Comparison of ENCODE assay signal across 8 cellular contexts in genomic region chr4:83771113-83771705, GRCh38.
A peak's percentile ranks its signal among the peaks of the same experiment; 100 is the strongest.
DNase-seq lines count a peak whose midpoint lies in the region; ATAC-seq and TF ChIP-seq lines count a peak whose summit lies in the region.

No MANE protein-coding gene starts in this region.

- TF ChIP-seq CTCF in astrocyte of the spinal cord (IDR thresholded peaks at IDR 0.05; ENCODE audit: low read depth, low read length) = peak; percentile 94

- H3K4me3 ChIP-seq in astrocyte of the spinal cord (ENCODE audit: low read depth, low read length) = no peak overlapping the region

- in situ Hi-C loops in ACHN (cut with HindIII; ENCODE audit: low pct_ligation_motif_present, low pct_unique_long_range_greater_than_20kb, low sequenced_read_pairs) (no loop called here), astrocyte of the spinal cord (cut with HindIII; ENCODE audit: low sequenced_read_pairs) (no loop called here)

- ATAC-seq in GM18502 (IDR thresholded peaks at IDR 0.05; ENCODE audit: poor library complexity, unreplicated experiment) (peak; percentile 67), GM19035 (IDR thresholded peaks at IDR 0.05; ENCODE audit: unreplicated experiment) (no peak), GM21825 (IDR thresholded peaks at IDR 0.05; ENCODE audit: unreplicated experiment) (no peak)

- DNase-seq in ACHN = peak; percentile 66
- DNase-seq in NAMALWA (ENCODE audit: low spot score) = peak; percentile 45
- peak; percentile 72 for DNase-seq in astrocyte of the spinal cord (ENCODE audit: low read depth, low spot score)
- DNase-seq in iPS-NIHi7 (ENCODE audit: extremely low spot score) = peak; percentile 85
- DNase-seq in NCI-H1092 treated with DMSO at 0.1 percent for 48 hours (lab: John Stamatoyannopoulos, UW) = no peak
